ENCODE assay signal across 14 cellular contexts in the genomic region with DNA sequence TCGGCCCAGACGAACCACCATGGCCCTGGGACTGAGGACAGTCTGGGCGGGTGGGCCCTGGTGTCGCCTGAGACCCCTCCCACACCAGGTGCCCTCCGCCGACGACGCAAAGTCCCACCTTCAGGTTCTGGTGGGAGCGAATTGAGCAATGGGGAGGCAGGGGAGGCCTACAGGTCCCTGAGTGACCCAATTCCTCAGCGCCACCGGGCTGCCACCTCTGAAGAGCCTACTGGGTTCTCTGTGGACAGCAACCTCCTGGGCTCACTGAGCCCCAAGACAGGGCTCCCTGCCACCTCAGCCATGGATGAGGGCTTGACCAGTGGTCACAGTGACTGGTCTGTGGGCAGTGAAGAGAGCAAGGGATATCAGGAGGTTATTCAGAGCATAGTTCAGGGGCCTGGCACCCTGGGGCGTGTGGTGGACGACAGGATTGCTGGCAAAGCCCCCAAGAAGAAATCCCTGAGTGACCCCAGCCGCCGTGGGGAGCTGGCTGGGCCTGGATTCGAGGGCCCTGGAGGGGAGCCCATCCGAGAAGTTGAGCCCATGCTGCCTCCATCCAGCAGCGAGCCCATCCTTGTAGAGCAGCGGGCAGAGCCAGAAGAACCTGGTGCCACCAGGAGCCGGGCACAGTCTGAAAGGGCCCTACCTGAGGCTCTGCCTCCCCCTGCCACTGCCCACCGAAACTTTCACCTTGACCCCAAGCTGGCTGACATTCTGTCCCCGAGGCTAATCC. TPM values are rescaled to one million over a fixed set of nuclear protein-coding genes. Genes with fewer than 3 reads are reported as not detected.
DNase-seq lines count a peak whose midpoint lies in the region; ATAC-seq, FAIRE-seq and TF ChIP-seq lines count a peak whose summit lies in the region.
"Had no signal": no experiment of that assay in that cellular context is flagged by ENCODE, and none has a peak within 500 bp of the region (broad histone marks: within the 10 kb centered on the region; RNA-seq: fewer than 3 reads in every experiment).

No MANE protein-coding gene starts in this region.

- no peak for FAIRE-seq in urothelium cell line (lab: Jason Lieb, UNC)

- peaks cover 69% of the 10 kb centered on the region for H3K4me1 ChIP-seq in mesodermal cell (ENCODE audit: control insufficient read depth, insufficient read depth, low read length, poor library complexity, severe bottlenecking)
- H3K4me1 ChIP-seq in stomach smooth muscle (ENCODE audit: control insufficient read depth, insufficient read depth, low read length) = peaks cover 77% of the 10 kb centered on the region

- TF ChIP-seq CTCF in HFFc6 (IDR thresholded peaks at IDR 0.05) = no peak

- H3K9ac ChIP-seq in stomach smooth muscle (ENCODE audit: low read length in 2 of 2) = peak overlapping the region; percentile 65 to 91

- H3K27ac ChIP-seq in cingulate gyrus (ENCODE audit: low read depth, low read length) (peak overlapping the region; percentile 60), mesodermal cell (ENCODE audit: low read depth, low read length, severe bottlenecking) (no peak overlapping the region), stomach smooth muscle (ENCODE audit: low read length) (peak overlapping the region; percentile 97)
- H3K27ac ChIP-seq: HL-60 had no signal

- peak overlapping the region; percentile 88 for H3K4me3 ChIP-seq in mesodermal cell (ENCODE audit: extremely low read depth, insufficient read depth, low read length, poor library complexity, severe bottlenecking)
- peak overlapping the region; percentile 71 to 87 for H3K4me3 ChIP-seq in stomach smooth muscle (ENCODE audit: low read length in 2 of 2)
- H3K4me3 ChIP-seq: body of pancreas had no signal

- no peaks in the 10 kb centered on the region for H3K9me3 Mint-ChIP-seq in HFFc6
- no peaks in the 10 kb centered on the region for H3K9me3 Mint-ChIP-seq in activated naive CD4-positive, alpha-beta T cell treated with anti-CD3 and anti-CD28 coated beads, Interleukin-2, amount 10 ng/mL, durations not matched to agents 7 days and 5 days

- H3K27ac Mint-ChIP-seq in HFFc6 = peak overlapping the region; percentile 49
- no peak overlapping the region for H3K27ac Mint-ChIP-seq in activated naive CD4-positive, alpha-beta T cell treated with anti-CD3 and anti-CD28 coated beads, Interleukin-2, amount 10 ng/mL, durations not matched to agents 7 days and 5 days

- H3K4me3 Mint-ChIP-seq in HFFc6 = peak overlapping the region; percentile 91
- H3K4me3 Mint-ChIP-seq in activated naive CD4-positive, alpha-beta T cell treated with anti-CD3 and anti-CD28 coated beads, Interleukin-2, amount 10 ng/mL, durations not matched to agents 7 days and 5 days = no peak overlapping the region

- CTCF ChIA-PET in activated naive CD4-positive, alpha-beta T cell treated with anti-CD3 and anti-CD28 coated beads, Interleukin-2, amount 10 ng/mL, durations not matched to agents 7 days and 5 days (lab: Charles Lee) = interaction anchor here (1.7 to 6.6 kb wide), 2 partner anchors 24 to 40 kb away, joined by 4 to 101 read pairs; no protein-coding TSS in a partner anchor

- H3K36me3 Mint-ChIP-seq in HFFc6 (ENCODE audit: low read depth) = peaks cover 41% of the 10 kb centered on the region
- H3K36me3 Mint-ChIP-seq in activated naive CD4-positive, alpha-beta T cell treated with anti-CD3 and anti-CD28 coated beads, Interleukin-2, amount 10 ng/mL, durations not matched to agents 7 days and 5 days = peaks cover 2% of the 10 kb centered on the region
- H3K36me3 Mint-ChIP-seq: CD4-positive, CD25-positive, alpha-beta regulatory T cell had no signal

- peaks cover 3% of the 10 kb centered on the region for H3K27me3 Mint-ChIP-seq in HFFc6 (ENCODE audit: insufficient read depth)
- H3K27me3 Mint-ChIP-seq in activated naive CD4-positive, alpha-beta T cell treated with anti-CD3 and anti-CD28 coated beads, Interleukin-2, amount 10 ng/mL, durations not matched to agents 7 days and 5 days = peaks cover 95% of the 10 kb centered on the region

- H3K36me3 ChIP-seq in mesodermal cell (ENCODE audit: control insufficient read depth, insufficient read depth, low read length) (peaks cover 28% of the 10 kb centered on the region), stomach smooth muscle (ENCODE audit: control insufficient read depth in 2 of 2, insufficient read depth in 2 of 2, low read length in 2 of 2) (peaks cover 0 to 5% of the 10 kb centered on the region in 2 donors)

- H3K4me1 Mint-ChIP-seq in HFFc6 (ENCODE audit: low read depth) = peaks cover 76% of the 10 kb centered on the region
- peaks cover 24% of the 10 kb centered on the region for H3K4me1 Mint-ChIP-seq in activated naive CD4-positive, alpha-beta T cell treated with anti-CD3 and anti-CD28 coated beads, Interleukin-2, amount 10 ng/mL, durations not matched to agents 7 days and 5 days

- 93 to 97% methylated on average over 18 to 22 of the region's 22 CpGs for WGBS in mesodermal cell (ENCODE audit: insufficient coverage in 2 of 2), 2 experiments

- H3K27me3 ChIP-seq in stomach smooth muscle (ENCODE audit: control insufficient read depth in 1 of 2, insufficient read depth in 2 of 2, low read length in 2 of 2) = no peaks in the 10 kb centered on the region
- H3K27me3 ChIP-seq: body of pancreas had no signal

- H3K9me3 ChIP-seq in mesodermal cell (ENCODE audit: control insufficient read depth, low read length) = no peaks in the 10 kb centered on the region
- H3K9me3 ChIP-seq in stomach smooth muscle (ENCODE audit: control insufficient read depth in 2 of 2, low read length in 2 of 2) = no peaks in the 10 kb centered on the region
- H3K9me3 ChIP-seq: body of pancreas had no signal

- ATAC-seq in HG03159 (IDR thresholded peaks at IDR 0.05; ENCODE audit: unreplicated experiment) = no peak
- ATAC-seq: body of pancreas, left colon had no signal

- DNase-seq in HFFc6 = no peak
- no peak for DNase-seq in activated naive CD4-positive, alpha-beta T cell treated with anti-CD3 and anti-CD28 coated beads, Interleukin-2, amount 10 ng/mL, durations not matched to agents 7 days and 5 days
- no peak for DNase-seq in stimulated activated CD4-positive, alpha-beta T cell treated with anti-CD3 and anti-CD28 coated beads, Interleukin-1b, Interleukin-23, amount 100 ng/mL, for 48 hours
- DNase-seq in urothelium cell line (ENCODE audit: low spot score) = no peak
- DNase-seq: activated CD8-positive, alpha-beta memory T cell treated with anti-CD3 and anti-CD28 coated beads, Interleukin-2, amount 50 U/mL, for 4 hours; body of pancreas; CD4-positive, CD25-positive, alpha-beta regulatory T cell; foreskin melanocyte; left colon had no signal

RNA-seq across cellular contexts. Expression of gene ARHGEF17, which starts 2.8 kb away (rescaled TPM):
- 100 to 1,000 TPM in 2 of 6 experiments, 10 to 100 TPM in 4; 84.6 to 112 (median 92.1) TPM for total RNA-seq in HFFc6 (2021; fragmentation: NEBNext Ultra II Directional; extraction: Animal tissue kit (Norgen Biotek cat#: 25700))
- 83.9 TPM for polyA plus RNA-seq in mesodermal cell (2013, experiment 1 of 2)
- polyA plus RNA-seq in mesodermal cell (2013, experiment 2 of 2) = 71.8 TPM
- polyA plus RNA-seq: CD4-positive, CD25-positive, alpha-beta regulatory T cell had no signal

RNA-seq across cellular contexts. Expression of gene P2RY6, which starts 38.7 kb away (rescaled TPM):
- 1 to 10 TPM in 4 of 6 experiments, under 1 TPM in 2; 0.54 to 2.4 (median 1.9) TPM for total RNA-seq in HFFc6 (2021; fragmentation: NEBNext Ultra II Directional; extraction: Animal tissue kit (Norgen Biotek cat#: 25700))
- polyA plus RNA-seq in mesodermal cell (2013, experiment 1 of 2) = 2.8 TPM
- polyA plus RNA-seq in mesodermal cell (2013, experiment 2 of 2) = 3.0 TPM
- total RNA-seq: body of pancreas; CD4-positive, CD25-positive, alpha-beta regulatory T cell had no signal
- polyA plus RNA-seq: CD4-positive, CD25-positive, alpha-beta regulatory T cell had no signal
